ENCODE assay signal across 14 cellular contexts in the genomic region with DNA sequence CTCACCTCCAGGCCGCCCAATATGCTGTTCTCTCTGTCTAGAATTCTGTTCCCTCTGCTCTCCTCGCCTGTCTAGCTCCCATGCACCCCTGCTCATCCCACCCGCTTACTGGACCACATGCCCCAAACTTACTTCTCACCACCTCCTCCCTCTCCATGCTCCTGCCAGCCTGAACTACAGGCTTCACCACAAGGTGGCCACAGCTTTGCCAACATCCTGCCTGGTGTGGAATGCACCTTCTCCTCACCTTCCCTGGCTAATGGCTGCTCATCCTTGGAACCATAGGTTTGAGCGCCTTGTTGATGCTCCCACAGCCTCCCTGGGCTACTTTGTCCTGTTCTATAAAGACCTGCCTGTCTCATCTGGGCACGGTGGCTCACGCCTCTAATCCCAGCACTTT. TPM values are rescaled to one million over a fixed set of nuclear protein-coding genes. Genes with fewer than 3 reads are reported as not detected.
A peak's percentile ranks its signal among the peaks of the same experiment; 100 is the strongest.
DNase-seq lines count a peak whose midpoint lies in the region; ATAC-seq, FAIRE-seq and TF ChIP-seq lines count a peak whose summit lies in the region.
"Had no signal": no experiment of that assay in that cellular context is flagged by ENCODE, and none has a peak within 500 bp of the region (broad histone marks: within the 10 kb centered on the region; RNA-seq: fewer than 3 reads in every experiment).

No MANE protein-coding gene starts in this region.

- POLR2A ChIA-PET in WTC11 (lab: Charles Lee): no interaction called here
- POLR2A ChIA-PET in HepG2 (lab: Yijun Ruan, JAX): no interaction called here

- CTCF ChIA-PET in WTC11 (lab: Charles Lee) (interaction anchor here (0.5 to 3.0 kb wide), 10 partner anchors 9 to 262 kb away, joined by 3 to 35 read pairs (median 4); a partner anchor contains a TSS), HepG2 (lab: Yijun Ruan, JAX; ENCODE audit: low intra/inter-chr PET ratio, low total read pairs) (interaction anchor here (1.2 kb wide), 1 partner anchor 28 kb away, joined by 8 read pairs; no protein-coding TSS in a partner anchor)

- H3K27me3 ChIP-seq in GM06990 (replicated peaks; ENCODE audit: control insufficient read depth, insufficient read depth, low read length): no peaks in the 10 kb centered on the region
- peaks cover 7 to 69% of the 10 kb centered on the region in 2 experiments for H3K27me3 ChIP-seq in HepG2 (ENCODE audit: control insufficient read depth in 1 of 2, insufficient read depth in 2 of 2, low read length in 2 of 2)

- H3K9me3 ChIP-seq in HepG2 (ENCODE audit: low read length): no peaks in the 10 kb centered on the region
- H3K9me3 ChIP-seq: gastrocnemius medialis, neutrophil had no signal

- H3K4me2 ChIP-seq in HepG2 (ENCODE audit: low read depth, low read length): no peak overlapping the region
- H3K4me2 ChIP-seq: KMS-11 had no signal

- peak; percentile 18 for TF ChIP-seq CTCF in GM06990 (IDR thresholded peaks at IDR 0.05; ENCODE audit: insufficient read depth, low read length, poor library complexity, severe bottlenecking)
- 0 out of 2 replicates have a peak, but pooled peaks have one; percentile 8 for TF ChIP-seq CTCF in LNCAP (IDR thresholded peaks at IDR 0.05)
- TF ChIP-seq CTCF in WTC11 (IDR thresholded peaks at IDR 0.05): no peak
- peak; percentile 62 for TF ChIP-seq CTCF in HepG2 (CRISPR knock-in tag; IDR thresholded peaks at IDR 0.05)

- intact Hi-C loops in HepG2 (cut with micrococcal nuclease; ENCODE audit: unreplicated experiment): loop anchor here (2.0 kb wide), 1 partner anchor 28 kb away; no protein-coding TSS in a partner anchor

- no peak overlapping the region for H2AFZ ChIP-seq in HepG2 (ENCODE audit: low read length)

- no peaks in the 10 kb centered on the region for H3K27me3 Mint-ChIP-seq in WTC11 (ENCODE audit: low read depth)

- peaks cover 16% of the 10 kb centered on the region for H3K4me1 Mint-ChIP-seq in WTC11

- ATAC-seq in WTC11: peak; percentile 38
- ATAC-seq in HepG2: peak; percentile 85
- ATAC-seq in HG03135 (IDR thresholded peaks at IDR 0.05; ENCODE audit: unreplicated experiment): no peak

- H3K36me3 ChIP-seq in GM06990 (ENCODE audit: control insufficient read depth, insufficient read depth, low read length) (no peaks in the 10 kb centered on the region), HepG2 (replicated peaks in 1 of 2; ENCODE audit: control insufficient read depth in 1 of 2, insufficient read depth in 2 of 2, low read length in 2 of 2) (no peaks in the 10 kb centered on the region)
- H3K36me3 ChIP-seq: gastrocnemius medialis, neutrophil had no signal

- H3K36me3 Mint-ChIP-seq in WTC11: peaks cover 3% of the 10 kb centered on the region; the same call in 1 of the 2 replicates

- TF ChIP-seq RAD21 in HepG2 (CRISPR knock-in tag; IDR thresholded peaks at IDR 0.05): no peak

- no peak for TF ChIP-seq POLR2A in HepG2 (IDR thresholded peaks at IDR 0.05; ENCODE audit: insufficient read depth in 1 of 2, low read depth in 2 of 2, low read length in 2 of 2)

- no peak for TF ChIP-seq EP300 in HepG2 (IDR thresholded peaks at IDR 0.05; ENCODE audit: low read depth in 2 of 2, low read length in 2 of 2)
- TF ChIP-seq EP300 in HepG2 (CRISPR knock-in tag; IDR thresholded peaks at IDR 0.05; ENCODE audit: borderline replicate concordance): no peak

- BruUV-seq in HepG2 (replicated peaks; lab: Mats Ljungman, UMichigan): no TSS peak

- H3K9ac ChIP-seq in HepG2 (ENCODE audit: insufficient read depth, low read depth, low read length): no peak overlapping the region
- H3K9ac ChIP-seq: KMS-11 had no signal

- H3K27ac Mint-ChIP-seq in WTC11: peak overlapping the region; percentile 92
- H3K27ac Mint-ChIP-seq: CD4-positive, alpha-beta T cell had no signal

- in situ Hi-C loops in HepG2 (cut with HindIII; ENCODE audit: extremely low pct_ligation_motif_present, low pct_unique_long_range_greater_than_20kb): no loop called here

- no peak overlapping the region for H3K27ac ChIP-seq in HepG2 (ENCODE audit: extremely low read length, insufficient read depth, low read length)
- H3K27ac ChIP-seq: KMS-11, neutrophil had no signal

- no peak for DNase-seq in GM06990 (ENCODE audit: extremely low read depth, insufficient read length)
- DNase-seq in WTC11 (ENCODE audit: low spot score): no peak
- peak; percentile 20 for DNase-seq in HepG2 (ENCODE audit: low spot score)
- no peak for DNase-seq in activated CD4-positive, alpha-beta T cell treated with anti-CD3 and anti-CD28 coated beads, Interleukin-2, amount 50 U/mL, for 1 hour
- no peak for DNase-seq in NCI-H510A treated with DMSO at 0.1 percent for 48 hours (lab: John Stamatoyannopoulos, UW)
- no peak for DNase-seq in NCI-H1436 (lab: John Stamatoyannopoulos, UW)
- DNase-seq: activated CD4-positive, alpha-beta T cell treated with anti-CD3 and anti-CD28 coated beads, Interleukin-2, amount 50 U/mL, for 48 hours; activated gamma-delta T cell; CD4-positive, alpha-beta T cell; gastrocnemius medialis had no signal

- no peak overlapping the region for H3K4me3 Mint-ChIP-seq in WTC11
- H3K4me3 Mint-ChIP-seq: CD4-positive, alpha-beta T cell had no signal

- H3K4me3 ChIP-seq in GM06990 (replicated peaks; ENCODE audit: low read depth, low read length) (no peak overlapping the region), HepG2 (replicated peaks in 1 of 3; ENCODE audit: insufficient read depth in 1 of 3, low read depth in 2 of 3, low read length in 3 of 3) (no peak overlapping the region)
- H3K4me3 ChIP-seq: gastrocnemius medialis had no signal

- FAIRE-seq in HepG2 (lab: Jason Lieb, UNC): no peak

- WGBS in HepG2 (ENCODE audit: low lambda C conversion rate): 21% methylated on average over 6 of the region's 6 CpGs

- no peaks in the 10 kb centered on the region for H3K4me1 ChIP-seq in HepG2 (ENCODE audit: insufficient read depth, low read length)
- H3K4me1 ChIP-seq: gastrocnemius medialis had no signal

- no peaks in the 10 kb centered on the region for H4K20me1 ChIP-seq in HepG2 (ENCODE audit: insufficient read depth, low read length)

- H3K9me3 Mint-ChIP-seq in WTC11: peaks cover 4% of the 10 kb centered on the region; the same call in 1 of the 2 replicates
- H3K9me3 Mint-ChIP-seq: CD4-positive, alpha-beta T cell had no signal

- no peaks in the 10 kb centered on the region for H3K79me2 ChIP-seq in HepG2 (ENCODE audit: insufficient read depth, low read length)

TF ChIP-seq in WTC11, 78 proteins besides CTCF, POLR2A, EP300 and RAD21 (continues in another document):
- TF ChIP-seq ZNF138 (CRISPR knock-in tag; conservative IDR thresholded peaks at IDR 0.05) (no peak), FOXJ3 (CRISPR knock-in tag; IDR thresholded peaks at IDR 0.05; ENCODE audit: borderline replicate concordance) (no peak), PRRX2 (CRISPR knock-in tag; IDR thresholded peaks at IDR 0.05) (no peak)
- TF ChIP-seq, protein P1, sequence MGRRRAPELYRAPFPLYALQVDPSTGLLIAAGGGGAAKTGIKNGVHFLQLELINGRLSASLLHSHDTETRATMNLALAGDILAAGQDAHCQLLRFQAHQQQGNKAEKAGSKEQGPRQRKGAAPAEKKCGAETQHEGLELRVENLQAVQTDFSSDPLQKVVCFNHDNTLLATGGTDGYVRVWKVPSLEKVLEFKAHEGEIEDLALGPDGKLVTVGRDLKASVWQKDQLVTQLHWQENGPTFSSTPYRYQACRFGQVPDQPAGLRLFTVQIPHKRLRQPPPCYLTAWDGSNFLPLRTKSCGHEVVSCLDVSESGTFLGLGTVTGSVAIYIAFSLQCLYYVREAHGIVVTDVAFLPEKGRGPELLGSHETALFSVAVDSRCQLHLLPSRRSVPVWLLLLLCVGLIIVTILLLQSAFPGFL (CRISPR knock-in tag; IDR thresholded peaks at IDR 0.05; ENCODE audit: borderline replicate concordance): no peak

TF ChIP-seq in HepG2, 621 proteins besides CTCF, POLR2A, EP300 and RAD21 (continues in another document):
- TF ChIP-seq TSC22D2 (CRISPR knock-in tag; IDR thresholded peaks at IDR 0.05; ENCODE audit: borderline replicate concordance) (no peak), CAMTA2 (CRISPR knock-in tag; IDR thresholded peaks at IDR 0.05; ENCODE audit: borderline replicate concordance) (no peak), ZNF572 (CRISPR knock-in tag; IDR thresholded peaks at IDR 0.05) (no peak), ZNF274 (CRISPR knock-in tag; IDR thresholded peaks at IDR 0.05) (no peak)

RNA-seq across cellular contexts. Expression of a gene that starts 9.6 kb away (rescaled TPM):
- total RNA-seq in WTC11 (2021): 35.9 to 50.9 TPM (median 36.0 TPM) in 3 replicates
- 0.07 TPM in 1 of 2 replicates, not detected in the other for total RNA-seq in HepG2 (2016; rRNA removed; fragmentation: Illumina TruSeq; extraction: Trizol)
- not detected in 2 replicates for total RNA-seq in HepG2 (2016; cell fraction: cytosol; rRNA removed; fragmentation: Illumina TruSeq; extraction: Trizol; ENCODE audit: low read depth)
- total RNA-seq in HepG2 (2016; cell fraction: insoluble cytoplasmic fraction; rRNA removed; fragmentation: Illumina TruSeq; extraction: Trizol): 0.06 TPM in 1 of 2 replicates, not detected in the other
- total RNA-seq in HepG2 (2016; cell fraction: membrane; rRNA removed; fragmentation: Illumina TruSeq; extraction: Trizol): 0.03 TPM in 1 of 2 replicates, not detected in the other
- 0.12 TPM in 1 of 2 replicates, not detected in the other for total RNA-seq in HepG2 (2016; cell fraction: nucleus; rRNA removed; fragmentation: Illumina TruSeq; extraction: Trizol)
- 0.57 TPM in 2 replicates for polyA plus RNA-seq in HepG2 (2011; rRNA removed)
- polyA plus RNA-seq in HepG2 (2011; cell fraction: cytosol; rRNA removed): 0.14 and 0.39 TPM in 2 replicates
- 0.64 and 1.6 TPM in 2 replicates for polyA plus RNA-seq in HepG2 (2011; cell fraction: nucleus; rRNA removed)
- 0.33 and 0.35 TPM in 2 replicates for polyA plus RNA-seq in HepG2 (2012)
- not detected in 2 replicates for polyA plus RNA-seq in HepG2 (2016; cell fraction: cytosol; fragmentation: Illumina TruSeq; extraction: Trizol; ENCODE audit: low read depth)
- 0.04 TPM in 1 of 2 replicates, not detected in the other for polyA plus RNA-seq in HepG2 (2016; cell fraction: insoluble cytoplasmic fraction; fragmentation: Illumina TruSeq; extraction: Trizol; ENCODE audit: low read depth)
- 0.06 TPM in 1 of 2 replicates, not detected in the other for polyA plus RNA-seq in HepG2 (2016; cell fraction: membrane; fragmentation: Illumina TruSeq; extraction: Trizol; ENCODE audit: low read depth)
- polyA plus RNA-seq in HepG2 (2016; cell fraction: nucleus; fragmentation: Illumina TruSeq; extraction: Trizol; ENCODE audit: insufficient read depth, low read depth): 0.48 TPM in 1 of 2 replicates, not detected in the other
- polyA minus RNA-seq in HepG2 (2011; rRNA and poly(A)+ RNA removed; ENCODE audit: low replicate concordance): 0.24 and 0.58 TPM in 2 replicates
- polyA minus RNA-seq in HepG2 (2011; cell fraction: cytosol; rRNA and poly(A)+ RNA removed): 0.18 and 0.89 TPM in 2 replicates
- 0.62 TPM in 1 of 2 replicates, not detected in the other for polyA minus RNA-seq in HepG2 (2011; cell fraction: nucleus; rRNA and poly(A)+ RNA removed)

Comparison
In these comparisons a context has a peak if more than half of its experiments do, and no peak if none do; other contexts are left out.
1. RNA of a gene that starts 9.6 kb away (total RNA-seq): 35.9 to 50.9 TPM in WTC11; 0.03 to 0.12 TPM in HepG2; every median in the first group is over 10 times any median in the second.